2 cellular contexts compared by ENCODE assay signal in the genomic region with DNA sequence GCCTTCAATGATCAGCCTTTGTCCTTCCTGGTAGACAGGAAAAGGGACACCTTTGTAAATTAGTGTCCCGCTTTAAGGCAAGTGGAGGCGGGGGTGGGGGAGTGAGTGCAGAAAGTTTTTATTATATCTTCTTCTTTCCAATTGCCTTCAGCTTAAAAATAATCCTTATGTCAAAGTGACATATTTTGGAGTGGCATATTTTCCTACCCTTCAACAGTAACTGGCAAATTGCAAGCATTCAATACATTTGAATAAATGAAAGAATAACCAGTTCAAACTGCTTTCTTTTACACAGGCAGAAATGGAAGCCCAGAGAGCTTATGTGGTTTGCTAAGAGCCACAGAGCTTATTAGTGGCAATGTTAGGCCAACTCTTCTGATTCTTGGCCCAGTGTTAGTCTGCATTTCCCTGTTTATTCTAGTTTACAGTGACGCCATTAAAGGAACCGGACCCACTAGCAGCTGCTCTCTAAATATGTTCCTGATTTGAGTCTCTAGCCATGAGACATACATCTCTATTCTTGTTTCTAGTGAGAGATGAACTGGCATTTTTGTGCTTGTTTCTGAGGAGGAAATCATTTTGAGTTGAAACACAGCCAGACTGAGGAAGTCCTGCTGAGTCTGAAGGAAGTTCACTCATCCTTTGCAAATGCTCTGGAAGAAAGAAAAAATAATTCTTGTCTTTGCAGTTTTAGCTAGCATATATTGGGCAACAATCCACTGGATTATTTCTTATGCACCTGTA.
TF ChIP-seq lines count a peak whose summit lies in the region.

No MANE protein-coding gene starts in this region.

TF ChIP-seq in GM23338, 12 proteins besides CTCF, POLR2A, EP300 and RAD21:
- TF ChIP-seq, protein P1, sequence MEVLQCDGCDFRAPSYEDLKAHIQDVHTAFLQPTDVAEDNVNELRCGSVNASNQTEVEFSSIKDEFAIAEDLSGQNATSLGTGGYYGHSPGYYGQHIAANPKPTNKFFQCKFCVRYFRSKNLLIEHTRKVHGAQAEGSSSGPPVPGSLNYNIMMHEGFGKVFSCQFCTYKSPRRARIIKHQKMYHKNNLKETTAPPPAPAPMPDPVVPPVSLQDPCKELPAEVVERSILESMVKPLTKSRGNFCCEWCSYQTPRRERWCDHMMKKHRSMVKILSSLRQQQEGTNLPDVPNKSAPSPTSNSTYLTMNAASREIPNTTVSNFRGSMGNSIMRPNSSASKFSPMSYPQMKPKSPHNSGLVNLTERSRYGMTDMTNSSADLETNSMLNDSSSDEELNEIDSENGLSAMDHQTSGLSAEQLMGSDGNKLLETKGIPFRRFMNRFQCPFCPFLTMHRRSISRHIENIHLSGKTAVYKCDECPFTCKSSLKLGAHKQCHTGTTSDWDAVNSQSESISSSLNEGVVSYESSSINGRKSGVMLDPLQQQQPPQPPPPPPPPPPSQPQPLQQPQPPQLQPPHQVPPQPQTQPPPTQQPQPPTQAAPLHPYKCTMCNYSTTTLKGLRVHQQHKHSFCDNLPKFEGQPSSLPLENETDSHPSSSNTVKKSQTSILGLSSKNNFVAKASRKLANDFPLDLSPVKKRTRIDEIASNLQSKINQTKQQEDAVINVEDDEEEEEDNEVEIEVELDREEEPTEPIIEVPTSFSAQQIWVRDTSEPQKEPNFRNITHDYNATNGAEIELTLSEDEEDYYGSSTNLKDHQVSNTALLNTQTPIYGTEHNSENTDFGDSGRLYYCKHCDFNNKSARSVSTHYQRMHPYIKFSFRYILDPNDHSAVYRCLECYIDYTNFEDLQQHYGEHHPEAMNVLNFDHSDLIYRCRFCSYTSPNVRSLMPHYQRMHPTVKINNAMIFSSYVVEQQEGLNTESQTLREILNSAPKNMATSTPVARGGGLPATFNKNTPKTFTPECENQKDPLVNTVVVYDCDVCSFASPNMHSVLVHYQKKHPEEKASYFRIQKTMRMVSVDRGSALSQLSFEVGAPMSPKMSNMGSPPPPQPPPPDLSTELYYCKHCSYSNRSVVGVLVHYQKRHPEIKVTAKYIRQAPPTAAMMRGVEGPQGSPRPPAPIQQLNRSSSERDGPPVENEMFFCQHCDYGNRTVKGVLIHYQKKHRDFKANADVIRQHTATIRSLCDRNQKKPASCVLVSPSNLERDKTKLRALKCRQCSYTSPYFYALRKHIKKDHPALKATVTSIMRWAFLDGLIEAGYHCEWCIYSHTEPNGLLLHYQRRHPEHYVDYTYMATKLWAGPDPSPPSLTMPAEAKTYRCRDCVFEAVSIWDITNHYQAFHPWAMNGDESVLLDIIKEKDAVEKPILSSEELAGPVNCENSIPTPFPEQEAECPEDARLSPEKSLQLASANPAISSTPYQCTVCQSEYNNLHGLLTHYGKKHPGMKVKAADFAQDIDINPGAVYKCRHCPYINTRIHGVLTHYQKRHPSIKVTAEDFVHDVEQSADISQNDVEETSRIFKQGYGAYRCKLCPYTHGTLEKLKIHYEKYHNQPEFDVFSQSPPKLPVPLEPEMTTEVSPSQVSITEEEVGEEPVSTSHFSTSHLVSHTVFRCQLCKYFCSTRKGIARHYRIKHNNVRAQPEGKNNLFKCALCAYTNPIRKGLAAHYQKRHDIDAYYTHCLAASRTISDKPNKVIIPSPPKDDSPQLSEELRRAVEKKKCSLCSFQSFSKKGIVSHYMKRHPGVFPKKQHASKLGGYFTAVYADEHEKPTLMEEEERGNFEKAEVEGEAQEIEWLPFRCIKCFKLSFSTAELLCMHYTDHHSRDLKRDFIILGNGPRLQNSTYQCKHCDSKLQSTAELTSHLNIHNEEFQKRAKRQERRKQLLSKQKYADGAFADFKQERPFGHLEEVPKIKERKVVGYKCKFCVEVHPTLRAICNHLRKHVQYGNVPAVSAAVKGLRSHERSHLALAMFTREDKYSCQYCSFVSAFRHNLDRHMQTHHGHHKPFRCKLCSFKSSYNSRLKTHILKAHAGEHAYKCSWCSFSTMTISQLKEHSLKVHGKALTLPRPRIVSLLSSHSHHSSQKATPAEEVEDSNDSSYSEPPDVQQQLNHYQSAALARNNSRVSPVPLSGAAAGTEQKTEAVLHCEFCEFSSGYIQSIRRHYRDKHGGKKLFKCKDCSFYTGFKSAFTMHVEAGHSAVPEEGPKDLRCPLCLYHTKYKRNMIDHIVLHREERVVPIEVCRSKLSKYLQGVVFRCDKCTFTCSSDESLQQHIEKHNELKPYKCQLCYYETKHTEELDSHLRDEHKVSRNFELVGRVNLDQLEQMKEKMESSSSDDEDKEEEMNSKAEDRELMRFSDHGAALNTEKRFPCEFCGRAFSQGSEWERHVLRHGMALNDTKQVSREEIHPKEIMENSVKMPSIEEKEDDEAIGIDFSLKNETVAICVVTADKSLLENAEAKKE (CRISPR knock-in tag; IDR thresholded peaks at IDR 0.05), result no peak
- TF ChIP-seq CREB1 (CRISPR knock-in tag; IDR thresholded peaks at IDR 0.05; ENCODE audit: low read depth), result no peak
- TF ChIP-seq STAT1 (IDR thresholded peaks at IDR 0.05; ENCODE audit: unreplicated experiment), result no peak
- TF ChIP-seq, protein P2, sequence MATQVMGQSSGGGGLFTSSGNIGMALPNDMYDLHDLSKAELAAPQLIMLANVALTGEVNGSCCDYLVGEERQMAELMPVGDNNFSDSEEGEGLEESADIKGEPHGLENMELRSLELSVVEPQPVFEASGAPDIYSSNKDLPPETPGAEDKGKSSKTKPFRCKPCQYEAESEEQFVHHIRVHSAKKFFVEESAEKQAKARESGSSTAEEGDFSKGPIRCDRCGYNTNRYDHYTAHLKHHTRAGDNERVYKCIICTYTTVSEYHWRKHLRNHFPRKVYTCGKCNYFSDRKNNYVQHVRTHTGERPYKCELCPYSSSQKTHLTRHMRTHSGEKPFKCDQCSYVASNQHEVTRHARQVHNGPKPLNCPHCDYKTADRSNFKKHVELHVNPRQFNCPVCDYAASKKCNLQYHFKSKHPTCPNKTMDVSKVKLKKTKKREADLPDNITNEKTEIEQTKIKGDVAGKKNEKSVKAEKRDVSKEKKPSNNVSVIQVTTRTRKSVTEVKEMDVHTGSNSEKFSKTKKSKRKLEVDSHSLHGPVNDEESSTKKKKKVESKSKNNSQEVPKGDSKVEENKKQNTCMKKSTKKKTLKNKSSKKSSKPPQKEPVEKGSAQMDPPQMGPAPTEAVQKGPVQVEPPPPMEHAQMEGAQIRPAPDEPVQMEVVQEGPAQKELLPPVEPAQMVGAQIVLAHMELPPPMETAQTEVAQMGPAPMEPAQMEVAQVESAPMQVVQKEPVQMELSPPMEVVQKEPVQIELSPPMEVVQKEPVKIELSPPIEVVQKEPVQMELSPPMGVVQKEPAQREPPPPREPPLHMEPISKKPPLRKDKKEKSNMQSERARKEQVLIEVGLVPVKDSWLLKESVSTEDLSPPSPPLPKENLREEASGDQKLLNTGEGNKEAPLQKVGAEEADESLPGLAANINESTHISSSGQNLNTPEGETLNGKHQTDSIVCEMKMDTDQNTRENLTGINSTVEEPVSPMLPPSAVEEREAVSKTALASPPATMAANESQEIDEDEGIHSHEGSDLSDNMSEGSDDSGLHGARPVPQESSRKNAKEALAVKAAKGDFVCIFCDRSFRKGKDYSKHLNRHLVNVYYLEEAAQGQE (IDR thresholded peaks at IDR 0.05; ENCODE audit: unreplicated experiment), result no peak
- no peak for TF ChIP-seq POLR2AphosphoS5 (IDR thresholded peaks at IDR 0.05; ENCODE audit: low read depth)
- TF ChIP-seq ZNF114 (CRISPR knock-in tag; IDR thresholded peaks at IDR 0.05), result no peak
- TF ChIP-seq NANOG (IDR thresholded peaks at IDR 0.05; ENCODE audit: borderline replicate concordance), result no peak
- TF ChIP-seq EZH2 (IDR thresholded peaks at IDR 0.05; ENCODE audit: low read depth, unreplicated experiment), result no peak
- no peak for TF ChIP-seq EZH2phosphoT487 (IDR thresholded peaks at IDR 0.05; ENCODE audit: unreplicated experiment)

TF ChIP-seq in GM12891, 5 proteins besides CTCF, POLR2A, EP300 and RAD21 (continued from another document):
- no peak for TF ChIP-seq SPI1 (IDR thresholded peaks at IDR 0.05; ENCODE audit: low read depth, low read length)
- no peak for TF ChIP-seq POU2F2 (IDR thresholded peaks at IDR 0.05; ENCODE audit: low read depth, low read length)
- TF ChIP-seq POLR2AphosphoS5 (IDR thresholded peaks at IDR 0.05; ENCODE audit: low read depth, low read length), result no peak
- no peak for TF ChIP-seq TAF1 (IDR thresholded peaks at IDR 0.05; ENCODE audit: low read depth, low read length)
TF ChIP-seq in GM12891: peak in this region for 0.
